8 cellular contexts compared by ENCODE assay signal in the genomic region with DNA sequence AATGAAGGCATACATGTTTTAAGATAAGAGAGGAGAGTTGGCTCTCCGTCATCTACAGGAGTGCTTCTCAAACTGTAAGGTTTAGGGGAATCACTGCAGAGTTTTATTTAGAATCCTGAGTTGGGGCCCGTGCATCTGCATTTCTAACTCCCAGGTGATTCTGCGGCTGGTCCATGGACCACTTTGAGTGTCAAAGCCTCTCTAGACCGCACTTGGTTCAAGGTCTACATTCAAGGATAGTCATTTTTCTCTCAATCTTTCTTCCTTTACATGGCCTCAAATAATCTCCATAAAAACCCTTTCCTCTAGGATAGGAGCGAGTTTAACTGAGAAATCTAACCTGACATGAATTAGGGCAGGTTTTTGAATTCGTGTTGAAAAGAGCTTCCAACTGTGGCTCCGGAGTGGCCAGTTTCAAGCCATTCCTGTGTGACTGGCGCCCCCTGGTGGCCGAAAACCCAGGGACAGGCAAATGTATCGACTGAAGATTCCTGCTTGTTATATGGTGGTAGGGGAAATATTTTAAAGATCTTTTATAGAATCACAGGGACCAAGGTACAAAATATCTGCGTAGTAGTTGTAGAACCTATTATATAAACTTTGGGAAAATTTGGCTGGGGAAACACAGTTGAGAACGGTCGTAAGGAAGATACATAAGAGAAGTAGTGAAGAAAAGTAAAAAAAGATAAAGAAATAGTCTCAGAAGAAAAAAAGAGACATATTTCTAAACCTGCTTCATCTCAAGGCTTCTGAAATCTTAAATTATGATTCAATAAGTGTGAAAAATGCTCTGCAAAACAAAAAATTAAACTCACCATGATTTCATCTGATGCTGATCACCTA. TPM values are rescaled to one million over a fixed set of nuclear protein-coding genes. Genes with fewer than 3 reads are reported as not detected.
A peak's percentile ranks its signal among the peaks of the same experiment; 100 is the strongest.
DNase-seq lines count a peak whose midpoint lies in the region; ATAC-seq and TF ChIP-seq lines count a peak whose summit lies in the region.

No MANE protein-coding gene starts in this region.

- H3K27me3 Mint-ChIP-seq in immature natural killer cell (ENCODE audit: low read depth in 3 of 3) = peaks cover under 1 to 13% (median 5%) of the 10 kb centered on the region in 3 donors

- TF ChIP-seq CTCF in VCaP (conservative IDR thresholded peaks at IDR 0.05) = peak; percentile 90

- DNase-seq in SIG-M5 treated with dmso at 0.1 percent for 504 hours (lab: John Stamatoyannopoulos, UW; ENCODE audit: unreplicated experiment) = peak; percentile 48
- DNase-seq in SIG-M5 (lab: John Stamatoyannopoulos, UW) = no peak
- DNase-seq in NCI-H2171 (lab: John Stamatoyannopoulos, UW) = peak; percentile 66
- DNase-seq in brain pericyte (ENCODE audit: low read depth, low spot score) = peak; percentile 26
- peak; percentile 73 to 78 (median 74) for DNase-seq in immature natural killer cell
- DNase-seq in stimulated activated CD4-positive, alpha-beta T cell treated with anti-CD3 and anti-CD28 coated beads, Interleukin-15, amount 100 ng/mL, for 1 hour (ENCODE audit: low read depth in 1 of 2, low spot score in 1 of 2) = peak; percentile 79 to 93

- H3K27ac ChIP-seq in VCaP = no peak overlapping the region

- no peaks in the 10 kb centered on the region for H3K36me3 Mint-ChIP-seq in immature natural killer cell

- no peak overlapping the region for H3K27ac Mint-ChIP-seq in immature natural killer cell

- H3K4me1 Mint-ChIP-seq in immature natural killer cell = peaks cover 0 to 5% of the 10 kb centered on the region in 2 donors

- H3K9me3 Mint-ChIP-seq in immature natural killer cell = no peaks in the 10 kb centered on the region

- H3K4me3 Mint-ChIP-seq in immature natural killer cell = no peak overlapping the region

- ATAC-seq in HG02981 (IDR thresholded peaks at IDR 0.05; ENCODE audit: unreplicated experiment) = peak; percentile 51

RNA-seq across cellular contexts. Expression of gene GABRR3, which starts 11.9 kb away (rescaled TPM):
- not detected for polyA plus RNA-seq in immature natural killer cell

RNA-seq across cellular contexts. Expression of gene RIOX2, which starts 51.0 kb away (rescaled TPM):
- 10 to 100 TPM; 12.3 to 18.8 (median 16.8) TPM for polyA plus RNA-seq in immature natural killer cell
